ENCODE assay signal across 24 cellular contexts in genomic region chr6:28530777-28531176, GRCh38. TPM values are rescaled to one million over a fixed set of nuclear protein-coding genes. Genes with fewer than 3 reads are reported as not detected.
"Had no signal": no experiment of that assay in that cellular context is flagged by ENCODE, and none has a peak within 500 bp of the region (broad histone marks: within the 10 kb centered on the region; RNA-seq: fewer than 3 reads in every experiment).

No MANE protein-coding gene starts in this region.

- H3K4me3 ChIP-seq: K562 had no signal

- H3K27ac ChIP-seq: KMS-11 had no signal

- H3K9me3 ChIP-seq: SK-N-SH had no signal

- DNase-seq: Kasumi-1, MM.1S, NCI-H1092 treated with DMSO at 0.1 percent for 48 hours, NCI-H1436, NCI-H187, NCI-H2029, NCI-H2081 treated with DMSO at 0.1 percent for 48 hours, NCI-H2171, NCI-H226, NCI-H446, NCI-H510A, NCI-H524 treated with DMSO at 0.1 percent for 48 hours, NCI-H69, NCI-H774, RPMI8226, SHP77, SK-N-SH, SW 1271 had no signal

- H3K9ac ChIP-seq: KMS-11, SK-N-SH had no signal

- H3K9me2 ChIP-seq: SK-N-SH had no signal

- H3K4me2 ChIP-seq: KMS-11, SK-N-SH had no signal

- H3K27ac Mint-ChIP-seq: IgD-negative memory B cell had no signal

- H3K4me3 Mint-ChIP-seq: IgD-negative memory B cell had no signal

RNA-seq across cellular contexts. Expression of gene GPX5, which starts 5.1 kb away (rescaled TPM):
- total RNA-seq: HT1080, M059J, SK-MEL-5 had no signal
- polyA plus RNA-seq: IgD-negative memory B cell, SK-N-SH had no signal

RNA-seq across cellular contexts. Expression of gene GPX6, which starts 15.2 kb away (rescaled TPM):
- total RNA-seq: HT1080, K562, M059J, SK-MEL-5 had no signal
- polyA plus RNA-seq: IgD-negative memory B cell, K562, SK-N-SH had no signal
